15 cellular contexts compared by ENCODE assay signal in the genomic region with DNA sequence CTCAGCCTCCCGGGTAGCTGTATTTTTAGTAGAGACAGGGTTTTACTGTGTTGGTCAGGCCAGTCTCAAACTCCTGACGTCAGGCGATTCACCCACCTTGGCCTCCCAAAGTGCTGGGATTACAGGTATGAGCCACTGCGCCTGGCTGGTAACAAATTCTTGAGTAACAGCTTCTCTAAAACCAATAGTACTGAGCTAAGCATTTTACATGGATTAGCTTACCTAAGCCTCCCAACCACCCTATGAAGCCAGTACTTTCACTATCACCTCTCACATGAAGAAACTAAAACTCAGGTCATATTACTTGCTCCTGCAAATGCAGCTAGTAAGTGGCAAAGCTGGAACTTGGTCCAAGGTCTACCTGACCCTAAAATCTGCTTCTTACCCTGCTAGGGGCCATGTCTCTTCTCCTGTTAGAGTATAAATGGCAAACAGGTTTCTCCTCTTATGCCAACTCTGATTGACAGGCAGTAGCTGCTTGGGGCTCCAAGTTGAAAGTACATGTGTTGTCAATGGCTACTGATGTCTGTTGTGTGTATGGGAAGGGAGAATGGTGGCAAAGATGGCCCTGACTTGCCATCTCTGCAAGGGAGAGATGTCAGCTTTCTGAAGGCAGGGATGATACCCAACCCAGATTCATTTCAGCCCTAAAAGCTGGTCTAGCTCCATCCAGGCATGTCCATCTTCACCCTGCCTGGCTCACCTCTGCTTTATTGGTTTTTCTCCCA. TPM values are rescaled to one million over a fixed set of nuclear protein-coding genes. Genes with fewer than 3 reads are reported as not detected.
DNase-seq lines count a peak whose midpoint lies in the region; ATAC-seq and TF ChIP-seq lines count a peak whose summit lies in the region.
"Had no signal": no experiment of that assay in that cellular context is flagged by ENCODE, and none has a peak within 500 bp of the region (broad histone marks: within the 10 kb centered on the region; RNA-seq: fewer than 3 reads in every experiment).

No MANE protein-coding gene starts in this region.

- DNase-seq in CD8-positive, alpha-beta memory T cell: peak in 1 of 5 donors; percentile 6
- DNase-seq in IMR-90 (no peak), memory B cell (ENCODE audit: low spot score in 2 of 2) (no peak), cerebellar cortex (ENCODE audit: low spot score) (no peak), GM13977 (ENCODE audit: low spot score) (no peak)
- no peak for DNase-seq in activated T-helper 1 cell treated with anti-CD3 and anti-CD28 coated beads, Interleukin-12 subunit alpha, Interleukin-12 subunit beta, Interleukin-2, Interleukin-4 antibody, amounts not matched to agents 30 ng/mL and 10 ng/mL and 1 ng/mL, durations not matched to agents 14 hours and 24 hours and 36 hours (ENCODE audit: low spot score)
- DNase-seq: activated CD4-positive, alpha-beta T cell treated with anti-CD3 and anti-CD28 coated beads for 4 hours; dorsolateral prefrontal cortex; gastrocnemius medialis; NCI-H1092; tibial artery had no signal

- no peaks in the 10 kb centered on the region for H3K9me3 Mint-ChIP-seq in CD8-positive, alpha-beta memory T cell
- H3K9me3 Mint-ChIP-seq in activated T-helper 1 cell treated with anti-CD3 and anti-CD28 coated beads, Interleukin-12 subunit alpha, Interleukin-12 subunit beta, Interleukin-2, Interleukin-4 antibody, amounts not matched to agents 30 ng/mL and 10 ng/mL and 1 ng/mL, durations not matched to agents 14 hours and 24 hours and 36 hours: no peaks in the 10 kb centered on the region
- no peaks in the 10 kb centered on the region for H3K9me3 Mint-ChIP-seq in memory B cell

- BruUV-seq in IMR-90 (replicated peaks; lab: Mats Ljungman, UMichigan): no TSS peak

- no peak for TF ChIP-seq POLR2A in IMR-90 (IDR thresholded peaks at IDR 0.05; ENCODE audit: low read depth, low read length)

- peaks cover 19 to 57% of the 10 kb centered on the region in 2 experiments for H3K79me1 ChIP-seq in IMR-90 (ENCODE audit: low read depth in 1 of 2, low read length in 2 of 2)

- H3K36me3 ChIP-seq in CD8-positive, alpha-beta memory T cell (ENCODE audit: insufficient read depth, low read length): peaks cover 22% of the 10 kb centered on the region
- H3K36me3 ChIP-seq in IMR-90 (ENCODE audit: control insufficient read depth, insufficient read depth, low read length): peaks cover 16% of the 10 kb centered on the region
- H3K36me3 ChIP-seq: gastrocnemius medialis had no signal

- no peak overlapping the region for H2BK20ac ChIP-seq in IMR-90 (ENCODE audit: low read depth, low read length)

- H3K27me3 Mint-ChIP-seq in CD8-positive, alpha-beta memory T cell: peaks cover 0 to 2% of the 10 kb centered on the region in 2 donors
- H3K27me3 Mint-ChIP-seq in activated T-helper 1 cell treated with anti-CD3 and anti-CD28 coated beads, Interleukin-12 subunit alpha, Interleukin-12 subunit beta, Interleukin-2, Interleukin-4 antibody, amounts not matched to agents 30 ng/mL and 10 ng/mL and 1 ng/mL, durations not matched to agents 14 hours and 24 hours and 36 hours (ENCODE audit: insufficient read depth): no peaks in the 10 kb centered on the region
- peaks cover 2% of the 10 kb centered on the region for H3K27me3 Mint-ChIP-seq in memory B cell

- no peak overlapping the region for H2BK5ac ChIP-seq in IMR-90 (ENCODE audit: low read depth, low read length, poor library complexity, severe bottlenecking)

- no peak overlapping the region for H4K8ac ChIP-seq in IMR-90 (ENCODE audit: low read depth in 2 of 2, low read length in 2 of 2)

- in situ Hi-C loops in IMR-90 (cut with MboI; ENCODE audit: low sequenced_read_pairs): loop anchor here (5.0 kb wide), 1 partner anchor 64 kb away; no protein-coding TSS in a partner anchor
- in situ Hi-C loops in GM13977 (cut with MboI; ENCODE audit: low pct_unique_long_range_greater_than_20kb, low sequenced_read_pairs, unreplicated experiment): no loop called here

- POLR2A ChIA-PET in CD8-positive, alpha-beta memory T cell (lab: Charles Lee): interaction anchor here (0.8 to 2.2 kb wide), 9 partner anchors 15 to 63 kb away, joined by 3 to 10 read pairs (median 7); no protein-coding TSS in a partner anchor
- POLR2A ChIA-PET in IMR-90 (lab: Charles Lee; ENCODE audit: unreplicated experiment): no interaction called here

- H4K5ac ChIP-seq in IMR-90 (ENCODE audit: low read depth, low read length): no peak overlapping the region

- H3K4me3 Mint-ChIP-seq in CD8-positive, alpha-beta memory T cell: peak overlapping the region in 2 of 7 donors; percentile 53 to 64
- peak overlapping the region; percentile 89 for H3K4me3 Mint-ChIP-seq in activated T-helper 1 cell treated with anti-CD3 and anti-CD28 coated beads, Interleukin-12 subunit alpha, Interleukin-12 subunit beta, Interleukin-2, Interleukin-4 antibody, amounts not matched to agents 30 ng/mL and 10 ng/mL and 1 ng/mL, durations not matched to agents 14 hours and 24 hours and 36 hours
- no peak overlapping the region for H3K4me3 Mint-ChIP-seq in memory B cell

- no peak overlapping the region for H3K4ac ChIP-seq in IMR-90 (ENCODE audit: low read depth, low read length)

- intact Hi-C loops in IMR-90 (cut with micrococcal nuclease): no loop called here
- intact Hi-C loops in activated T-helper 1 cell treated with anti-CD3 and anti-CD28 coated beads, Interleukin-12 subunit alpha, Interleukin-12 subunit beta, Interleukin-2, Interleukin-4 antibody, amounts not matched to agents 30 ng/mL and 10 ng/mL and 1 ng/mL, durations not matched to agents 14 hours and 24 hours and 36 hours (cut with micrococcal nuclease): no loop called here

- no peak overlapping the region for H2AK9ac ChIP-seq in IMR-90 (replicated peaks; ENCODE audit: low read depth, low read length, poor library complexity)

- ATAC-seq in IMR-90 (ENCODE audit: low read depth) (no peak), memory B cell (ENCODE audit: low read depth) (no peak), GM21447 (IDR thresholded peaks at IDR 0.05; ENCODE audit: unreplicated experiment) (no peak), esophagus mucosa (no peak)
- ATAC-seq: gastrocnemius medialis had no signal

- no peak overlapping the region for H3K27ac ChIP-seq in CD8-positive, alpha-beta memory T cell (ENCODE audit: low read depth, low read length)
- H3K27ac ChIP-seq in IMR-90 (ENCODE audit: insufficient read depth, low read length): no peak overlapping the region
- H3K27ac ChIP-seq: dorsolateral prefrontal cortex, gastrocnemius medialis, HL-60, SK-N-MC had no signal

- no peaks in the 10 kb centered on the region for H3K9me3 ChIP-seq in CD8-positive, alpha-beta memory T cell (ENCODE audit: low read length)
- no peaks in the 10 kb centered on the region for H3K9me3 ChIP-seq in IMR-90 (ENCODE audit: control insufficient read depth, insufficient read depth, low read length)
- H3K9me3 ChIP-seq: gastrocnemius medialis, tibial artery had no signal

- peaks cover 30% of the 10 kb centered on the region for H3K4me1 ChIP-seq in CD8-positive, alpha-beta memory T cell (ENCODE audit: insufficient read depth, low read length)
- peaks cover 21% of the 10 kb centered on the region for H3K4me1 ChIP-seq in IMR-90 (ENCODE audit: control insufficient read depth, insufficient read depth, low read length)

- no peak for TF ChIP-seq CTCF in IMR-90 (conservative IDR thresholded peaks at IDR 0.05; ENCODE audit: low read depth, low read length)
- no peak for TF ChIP-seq CTCF in GM13977 (IDR thresholded peaks at IDR 0.05; ENCODE audit: extremely low read depth, insufficient read depth, missing control alignments)

- no peak overlapping the region for H3K14ac ChIP-seq in IMR-90 (replicated peaks; ENCODE audit: low read depth, low read length)

- 100% methylated on average over 1 of the region's 4 CpGs; no CpG with 5 or more reads in 1 of the 2 experiments for WGBS in IMR-90 (ENCODE audit: extremely low coverage in 2 of 2, insufficient read length in 1 of 2), 2 experiments

- H3K36me3 Mint-ChIP-seq in CD8-positive, alpha-beta memory T cell: peaks cover 2 to 58% (median 3%) of the 10 kb centered on the region in 3 donors
- H3K36me3 Mint-ChIP-seq in activated T-helper 1 cell treated with anti-CD3 and anti-CD28 coated beads, Interleukin-12 subunit alpha, Interleukin-12 subunit beta, Interleukin-2, Interleukin-4 antibody, amounts not matched to agents 30 ng/mL and 10 ng/mL and 1 ng/mL, durations not matched to agents 14 hours and 24 hours and 36 hours (ENCODE audit: low read depth): peaks cover 51% of the 10 kb centered on the region
- no peaks in the 10 kb centered on the region for H3K36me3 Mint-ChIP-seq in memory B cell

- no peak overlapping the region for H2BK15ac ChIP-seq in IMR-90 (ENCODE audit: low read depth, low read length)

- dilution Hi-C loops in IMR-90 (cut with HindIII; ENCODE audit: low sequenced_read_pairs, unreplicated experiment): no loop called here

- no peak for TF ChIP-seq RAD21 in IMR-90 (IDR thresholded peaks at IDR 0.05; ENCODE audit: low read length)

- no peaks in the 10 kb centered on the region for H4K20me1 ChIP-seq in IMR-90 (ENCODE audit: insufficient read depth, low read length)

- H3K23ac ChIP-seq in IMR-90 (ENCODE audit: low read depth, low read length): no peak overlapping the region

- no peak overlapping the region for H3K4me2 ChIP-seq in IMR-90 (ENCODE audit: low read depth, low read length)

- H4K91ac ChIP-seq in IMR-90 (ENCODE audit: insufficient read depth, low read depth, low read length): no peak overlapping the region

- no peak overlapping the region for H3K18ac ChIP-seq in IMR-90 (ENCODE audit: low read depth, low read length)

- no peak overlapping the region for H2AFZ ChIP-seq in IMR-90 (replicated peaks; ENCODE audit: low read length, poor library complexity)

- no peak overlapping the region for H2BK120ac ChIP-seq in IMR-90 (ENCODE audit: low read depth, low read length)

- CTCF ChIA-PET in CD8-positive, alpha-beta memory T cell (lab: Charles Lee): interaction anchor here (1.0 to 19.5 kb wide), 9 partner anchors 11 to 203 kb away, joined by 3 to 363 read pairs (median 6); partner anchors contain the start of gene TRAF1
- CTCF ChIA-PET in IMR-90 (lab: Yijun Ruan, JAX): interaction anchor here (0.6 kb wide), 1 partner anchor 463 kb away, joined by 3 read pairs; no protein-coding TSS in a partner anchor

- peaks cover 28% of the 10 kb centered on the region for H3K9me1 ChIP-seq in IMR-90 (ENCODE audit: insufficient read depth, low read length)

- peak overlapping the region; percentile 32 to 94 (median 70) for H3K27ac Mint-ChIP-seq in CD8-positive, alpha-beta memory T cell
- H3K27ac Mint-ChIP-seq in activated T-helper 1 cell treated with anti-CD3 and anti-CD28 coated beads, Interleukin-12 subunit alpha, Interleukin-12 subunit beta, Interleukin-2, Interleukin-4 antibody, amounts not matched to agents 30 ng/mL and 10 ng/mL and 1 ng/mL, durations not matched to agents 14 hours and 24 hours and 36 hours: peak overlapping the region; percentile 75
- H3K27ac Mint-ChIP-seq in memory B cell: peak overlapping the region; percentile 21

- H3K4me3 ChIP-seq in CD8-positive, alpha-beta memory T cell (ENCODE audit: low read length): no peak overlapping the region
- H3K4me3 ChIP-seq in IMR-90 (ENCODE audit: insufficient read depth, low read depth, low read length): no peak overlapping the region
- H3K4me3 ChIP-seq: dorsolateral prefrontal cortex, gastrocnemius medialis, SK-N-MC, tibial artery had no signal

- peaks cover 24 to 65% (median 40%) of the 10 kb centered on the region in 3 donors for H3K4me1 Mint-ChIP-seq in CD8-positive, alpha-beta memory T cell
- H3K4me1 Mint-ChIP-seq in activated T-helper 1 cell treated with anti-CD3 and anti-CD28 coated beads, Interleukin-12 subunit alpha, Interleukin-12 subunit beta, Interleukin-2, Interleukin-4 antibody, amounts not matched to agents 30 ng/mL and 10 ng/mL and 1 ng/mL, durations not matched to agents 14 hours and 24 hours and 36 hours (ENCODE audit: low read depth): peaks cover 66% of the 10 kb centered on the region
- peaks cover 20% of the 10 kb centered on the region for H3K4me1 Mint-ChIP-seq in memory B cell

- H3K56ac ChIP-seq in IMR-90 (ENCODE audit: extremely low read depth, insufficient read depth, low read length): no peak overlapping the region

- H3K9ac ChIP-seq in IMR-90 (ENCODE audit: low read depth, low read length): no peak overlapping the region

- no peaks in the 10 kb centered on the region for H3K27me3 ChIP-seq in CD8-positive, alpha-beta memory T cell (ENCODE audit: insufficient read depth, low read length, poor library complexity, severe bottlenecking)
- no peaks in the 10 kb centered on the region for H3K27me3 ChIP-seq in IMR-90 (ENCODE audit: control insufficient read depth, insufficient read depth, low read length)
- H3K27me3 ChIP-seq: dorsolateral prefrontal cortex, gastrocnemius medialis, tibial artery had no signal

- no peak overlapping the region for H2AK5ac ChIP-seq in IMR-90 (ENCODE audit: low read depth, low read length)

RNA-seq across cellular contexts. Expression of gene PHF19, which starts 4.0 kb away (rescaled TPM):
- 100 to 1,000 TPM; 206 to 214 TPM for total RNA-seq in CD8-positive, alpha-beta memory T cell
- 8.3 TPM for polyA plus RNA-seq in CD8-positive, alpha-beta memory T cell
- total RNA-seq in IMR-90 (2012; rRNA removed): 36.1 and 37.6 TPM in 2 replicates
- 55.6 and 56.9 TPM in 2 replicates for polyA plus RNA-seq in IMR-90 (2012; rRNA removed)
- polyA plus RNA-seq in IMR-90 (2012; cell fraction: cytosol; rRNA removed): 52.9 and 59.9 TPM in 2 replicates
- 37.1 and 52.4 TPM in 2 replicates for polyA plus RNA-seq in IMR-90 (2012; cell fraction: nucleus; rRNA removed; ENCODE audit: low replicate concordance)
- total RNA-seq in activated T-helper 1 cell treated with anti-CD3 and anti-CD28 coated beads, Interleukin-12 subunit alpha, Interleukin-12 subunit beta, Interleukin-2, Interleukin-4 antibody, amounts not matched to agents 30 ng/mL and 10 ng/mL and 1 ng/mL, durations not matched to agents 14 hours and 24 hours and 36 hours: 134 and 142 TPM in 2 replicates
- total RNA-seq in esophagus mucosa: 25.3 TPM

RNA-seq across cellular contexts. Expression of gene PSMD5, which starts 30.2 kb away (rescaled TPM):
- total RNA-seq in CD8-positive, alpha-beta memory T cell: 10 to 100 TPM; 60.9 to 63.7 TPM
- 21.1 TPM for polyA plus RNA-seq in CD8-positive, alpha-beta memory T cell
- total RNA-seq in IMR-90 (2012; rRNA removed): 25.6 and 38.9 TPM in 2 replicates
- 23.1 and 26.1 TPM in 2 replicates for polyA plus RNA-seq in IMR-90 (2012; rRNA removed)
- polyA plus RNA-seq in IMR-90 (2012; cell fraction: cytosol; rRNA removed): 8.2 and 8.4 TPM in 2 replicates
- 3.0 and 16.9 TPM in 2 replicates for polyA plus RNA-seq in IMR-90 (2012; cell fraction: nucleus; rRNA removed; ENCODE audit: low replicate concordance)
- total RNA-seq in activated T-helper 1 cell treated with anti-CD3 and anti-CD28 coated beads, Interleukin-12 subunit alpha, Interleukin-12 subunit beta, Interleukin-2, Interleukin-4 antibody, amounts not matched to agents 30 ng/mL and 10 ng/mL and 1 ng/mL, durations not matched to agents 14 hours and 24 hours and 36 hours: 57.7 and 59.2 TPM in 2 replicates
- total RNA-seq in esophagus mucosa: 45.2 TPM

RNA-seq across cellular contexts. Expression of gene TRAF1, which starts 53.7 kb away (rescaled TPM):
- 100 to 1,000 TPM; 316 to 322 TPM for total RNA-seq in CD8-positive, alpha-beta memory T cell
- 12.1 TPM for polyA plus RNA-seq in CD8-positive, alpha-beta memory T cell
- 3.1 and 3.9 TPM in 2 replicates for total RNA-seq in IMR-90 (2012; rRNA removed)
- polyA plus RNA-seq in IMR-90 (2012; rRNA removed): 3.7 and 4.1 TPM in 2 replicates
- polyA plus RNA-seq in IMR-90 (2012; cell fraction: cytosol; rRNA removed): 2.0 and 2.9 TPM in 2 replicates
- 5.6 and 6.9 TPM in 2 replicates for polyA plus RNA-seq in IMR-90 (2012; cell fraction: nucleus; rRNA removed; ENCODE audit: low replicate concordance)
- total RNA-seq in activated T-helper 1 cell treated with anti-CD3 and anti-CD28 coated beads, Interleukin-12 subunit alpha, Interleukin-12 subunit beta, Interleukin-2, Interleukin-4 antibody, amounts not matched to agents 30 ng/mL and 10 ng/mL and 1 ng/mL, durations not matched to agents 14 hours and 24 hours and 36 hours: 136 and 138 TPM in 2 replicates
- 1.2 TPM for total RNA-seq in esophagus mucosa

Comparison
In these comparisons a context has a peak if more than half of its experiments do, and no peak if none do; other contexts are left out.
1. H3K27ac Mint-ChIP-seq: peak in every context shown above with its lines; median percentile 75 in activated T-helper 1 cell treated with anti-CD3 and anti-CD28 coated beads, Interleukin-12 subunit alpha, Interleukin-12 subunit beta, Interleukin-2, Interleukin-4 antibody, amounts not matched to agents 30 ng/mL and 10 ng/mL and 1 ng/mL, durations not matched to agents 14 hours and 24 hours and 36 hours; 70 in CD8-positive, alpha-beta memory T cell; 21 in memory B cell.
2. RNA of gene TRAF1, which starts 53.7 kb away (total RNA-seq): 316 to 322 TPM in CD8-positive, alpha-beta memory T cell and 136 to 138 TPM in activated T-helper 1 cell treated with anti-CD3 and anti-CD28 coated beads, Interleukin-12 subunit alpha, Interleukin-12 subunit beta, Interleukin-2, Interleukin-4 antibody, amounts not matched to agents 30 ng/mL and 10 ng/mL and 1 ng/mL, durations not matched to agents 14 hours and 24 hours and 36 hours; 3.1 to 3.9 TPM in IMR-90 and 1.2 TPM in esophagus mucosa (single experiment); every median in the first group is over 10 times any median in the second.